Comparison of ENCODE assay signal across 18 cellular contexts in the genomic region with DNA sequence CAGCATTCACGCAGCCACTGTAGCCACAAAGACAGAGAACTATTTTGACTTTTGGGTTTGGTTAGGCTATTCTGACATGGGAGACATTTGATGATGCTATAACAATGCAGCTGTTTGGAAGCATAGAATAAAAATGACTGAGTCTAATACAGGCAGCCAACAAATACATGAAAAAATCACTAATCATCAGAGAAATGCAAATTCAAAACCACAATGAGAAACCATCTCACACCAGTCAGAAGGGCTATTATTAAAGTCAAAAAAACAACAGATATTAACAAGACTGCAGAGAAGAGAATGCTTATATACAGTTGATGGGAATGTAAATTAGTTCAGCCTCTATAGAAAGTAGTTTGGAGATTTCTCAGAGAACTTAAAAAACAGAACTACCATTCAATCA.
"Had no signal": no experiment of that assay in that cellular context is flagged by ENCODE, and none has a peak within 500 bp of the region (broad histone marks: within the 10 kb centered on the region; RNA-seq: fewer than 3 reads in every experiment).

No MANE protein-coding gene starts in this region.

- H3K4me3 Mint-ChIP-seq: activated naive CD8-positive, alpha-beta T cell treated with anti-CD3 and anti-CD28 coated beads, Interleukin-2, amount 10 ng/mL, durations not matched to agents 7 days and 5 days; activated T-helper 1 cell treated with anti-CD3 and anti-CD28 coated beads, Interleukin-12 subunit alpha, Interleukin-12 subunit beta, Interleukin-2, Interleukin-4 antibody, amounts not matched to agents 30 ng/mL and 10 ng/mL and 1 ng/mL, durations not matched to agents 14 hours and 24 hours and 36 hours; dendritic cell treated with granulocyte-macrophage colony-stimulating factor and Interleukin-4, amounts not matched to agents 40 ng/mL and 50 ng/mL, for 4 days; naive B cell; neural crest cell; stimulated activated memory B cell treated with anti-CD40 and anti-IgM and Interleukin-4, amounts not matched to agents 10 μg/mL and 1 μg/mL and 100 μg/mL, for 72 hours had no signal

- H3K27ac Mint-ChIP-seq: activated naive CD8-positive, alpha-beta T cell treated with anti-CD3 and anti-CD28 coated beads, Interleukin-2, amount 10 ng/mL, durations not matched to agents 7 days and 5 days; activated T-helper 1 cell treated with anti-CD3 and anti-CD28 coated beads, Interleukin-12 subunit alpha, Interleukin-12 subunit beta, Interleukin-2, Interleukin-4 antibody, amounts not matched to agents 30 ng/mL and 10 ng/mL and 1 ng/mL, durations not matched to agents 14 hours and 24 hours and 36 hours; dendritic cell treated with granulocyte-macrophage colony-stimulating factor and Interleukin-4, amounts not matched to agents 40 ng/mL and 50 ng/mL, for 4 days; stimulated activated memory B cell treated with anti-CD40 and anti-IgM and Interleukin-4, amounts not matched to agents 10 μg/mL and 1 μg/mL and 100 μg/mL, for 72 hours had no signal

- H3K27me3 Mint-ChIP-seq: dendritic cell treated with granulocyte-macrophage colony-stimulating factor and Interleukin-4, amounts not matched to agents 40 ng/mL and 50 ng/mL, for 4 days had no signal

- H3K36me3 Mint-ChIP-seq: activated naive CD8-positive, alpha-beta T cell treated with anti-CD3 and anti-CD28 coated beads, Interleukin-2, amount 10 ng/mL, durations not matched to agents 7 days and 5 days; naive B cell; stimulated activated memory B cell treated with anti-CD40 and anti-IgM and Interleukin-4, amounts not matched to agents 10 μg/mL and 1 μg/mL and 100 μg/mL, for 72 hours had no signal

- DNase-seq: activated CD4-positive, alpha-beta T cell treated with anti-CD3 and anti-CD28 coated beads, Interleukin-2, amount 50 U/mL, for 4 hours; activated naive CD8-positive, alpha-beta T cell treated with anti-CD3 and anti-CD28 coated beads, Interleukin-2, amount 10 ng/mL, durations not matched to agents 7 days and 5 days; amygdala; effector memory CD4-positive, alpha-beta T cell; heart right ventricle; kidney glomerular epithelial cell; mesenchymal stem cell; mucosa of descending colon; naive B cell; retina; spleen; stimulated activated CD4-positive, alpha-beta T cell treated with anti-CD3 and anti-CD28 coated beads, Interleukin-4, amount 100 ng/mL, for 4 hours; WERI-Rb-1 had no signal

- H3K4me1 Mint-ChIP-seq: activated naive CD8-positive, alpha-beta T cell treated with anti-CD3 and anti-CD28 coated beads, Interleukin-2, amount 10 ng/mL, durations not matched to agents 7 days and 5 days; neural crest cell had no signal

- H3K9me3 Mint-ChIP-seq: activated T-helper 1 cell treated with anti-CD3 and anti-CD28 coated beads, Interleukin-12 subunit alpha, Interleukin-12 subunit beta, Interleukin-2, Interleukin-4 antibody, amounts not matched to agents 30 ng/mL and 10 ng/mL and 1 ng/mL, durations not matched to agents 14 hours and 24 hours and 36 hours; dendritic cell treated with granulocyte-macrophage colony-stimulating factor and Interleukin-4, amounts not matched to agents 40 ng/mL and 50 ng/mL, for 4 days had no signal

- ATAC-seq: gastroesophageal sphincter, heart right ventricle, mucosa of descending colon had no signal
